Comparison of ENCODE assay signal across 1 cellular context in the genomic region with DNA sequence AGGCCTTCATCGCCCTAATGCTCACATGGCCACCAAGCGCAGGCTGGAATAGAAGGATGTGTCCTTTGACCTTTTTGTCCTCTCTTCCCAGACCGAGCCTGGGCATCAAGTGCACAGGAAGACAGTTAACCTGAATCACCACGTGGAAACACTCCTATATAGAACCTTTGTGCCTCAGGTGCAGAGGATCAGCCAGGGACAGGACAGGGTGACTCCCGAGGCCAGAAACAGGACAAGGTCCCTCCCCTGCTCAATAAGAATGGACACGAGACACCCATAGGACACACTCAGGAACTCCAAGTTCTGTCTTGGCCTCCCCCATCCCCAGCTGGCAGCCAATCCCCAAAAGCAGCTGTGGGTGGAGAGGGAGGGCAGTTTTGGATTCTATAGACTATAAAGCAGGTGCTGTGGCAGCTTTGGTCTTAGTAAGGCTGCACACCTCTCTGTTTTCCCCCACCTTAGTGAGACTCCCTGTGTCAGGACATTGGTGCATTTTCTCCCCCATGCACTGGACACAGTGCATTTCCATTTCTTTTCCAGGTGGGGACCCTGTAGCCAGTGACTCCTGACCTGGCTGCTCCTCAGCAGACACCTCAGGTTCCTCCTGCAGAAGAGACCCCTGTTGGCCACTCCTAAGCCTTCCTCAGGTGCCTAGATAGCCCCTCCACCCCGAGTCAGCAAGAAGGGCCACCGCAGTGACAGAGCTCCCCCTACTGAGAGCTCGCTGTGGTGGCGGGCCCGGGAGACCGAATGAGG.
TF ChIP-seq lines count a peak whose summit lies in the region.

No MANE protein-coding gene starts in this region.

TF ChIP-seq in HepG2, 621 proteins besides CTCF, POLR2A, EP300 and RAD21 (continued from another document and continues in another):
- TF ChIP-seq, protein P1, sequence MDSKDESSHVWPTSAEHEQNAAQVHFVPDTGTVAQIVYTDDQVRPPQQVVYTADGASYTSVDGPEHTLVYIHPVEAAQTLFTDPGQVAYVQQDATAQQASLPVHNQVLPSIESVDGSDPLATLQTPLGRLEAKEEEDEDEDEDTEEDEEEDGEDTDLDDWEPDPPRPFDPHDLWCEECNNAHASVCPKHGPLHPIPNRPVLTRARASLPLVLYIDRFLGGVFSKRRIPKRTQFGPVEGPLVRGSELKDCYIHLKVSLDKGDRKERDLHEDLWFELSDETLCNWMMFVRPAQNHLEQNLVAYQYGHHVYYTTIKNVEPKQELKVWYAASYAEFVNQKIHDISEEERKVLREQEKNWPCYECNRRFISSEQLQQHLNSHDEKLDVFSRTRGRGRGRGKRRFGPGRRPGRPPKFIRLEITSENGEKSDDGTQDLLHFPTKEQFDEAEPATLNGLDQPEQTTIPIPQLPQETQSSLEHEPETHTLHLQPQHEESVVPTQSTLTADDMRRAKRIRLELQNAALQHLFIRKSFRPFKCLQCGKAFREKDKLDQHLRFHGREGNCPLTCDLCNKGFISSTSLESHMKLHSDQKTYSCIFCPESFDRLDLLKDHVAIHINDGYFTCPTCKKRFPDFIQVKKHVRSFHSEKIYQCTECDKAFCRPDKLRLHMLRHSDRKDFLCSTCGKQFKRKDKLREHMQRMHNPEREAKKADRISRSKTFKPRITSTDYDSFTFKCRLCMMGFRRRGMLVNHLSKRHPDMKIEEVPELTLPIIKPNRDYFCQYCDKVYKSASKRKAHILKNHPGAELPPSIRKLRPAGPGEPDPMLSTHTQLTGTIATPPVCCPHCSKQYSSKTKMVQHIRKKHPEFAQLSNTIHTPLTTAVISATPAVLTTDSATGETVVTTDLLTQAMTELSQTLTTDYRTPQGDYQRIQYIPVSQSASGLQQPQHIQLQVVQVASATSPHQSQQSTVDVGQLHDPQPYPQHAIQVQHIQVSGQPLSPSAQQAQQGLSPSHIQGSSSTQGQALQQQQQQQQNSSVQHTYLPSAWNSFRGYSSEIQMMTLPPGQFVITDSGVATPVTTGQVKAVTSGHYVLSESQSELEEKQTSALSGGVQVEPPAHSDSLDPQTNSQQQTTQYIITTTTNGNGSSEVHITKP (CRISPR knock-in tag; IDR thresholded peaks at IDR 0.05; ENCODE audit: low read depth): 0 out of 2 replicates have a peak, but pooled peaks have one; percentile 12
- TF ChIP-seq ATF7-NPFF (CRISPR knock-in tag; IDR thresholded peaks at IDR 0.05; ENCODE audit: low read depth) (no peak), ZNF678 (CRISPR knock-in tag; IDR thresholded peaks at IDR 0.05) (no peak), IKZF4 (CRISPR knock-in tag; IDR thresholded peaks at IDR 0.05; ENCODE audit: borderline replicate concordance, low read depth, not compliant biosample characterization) (no peak), DBP (CRISPR knock-in tag; IDR thresholded peaks at IDR 0.05; ENCODE audit: not compliant biosample characterization) (no peak), ZNF337 (CRISPR knock-in tag; IDR thresholded peaks at IDR 0.05; ENCODE audit: borderline replicate concordance, low read depth) (no peak), ATF1 (CRISPR knock-in tag; IDR thresholded peaks at IDR 0.05) (no peak), NR1H2 (CRISPR knock-in tag; IDR thresholded peaks at IDR 0.05; ENCODE audit: borderline replicate concordance, low read depth) (no peak), SCMH1 (CRISPR knock-in tag; IDR thresholded peaks at IDR 0.05; ENCODE audit: borderline replicate concordance) (no peak), ZNF713 (CRISPR knock-in tag; IDR thresholded peaks at IDR 0.05) (no peak), ZNF510 (CRISPR knock-in tag; IDR thresholded peaks at IDR 0.05; ENCODE audit: low read depth) (no peak), ZBTB34 (CRISPR knock-in tag; IDR thresholded peaks at IDR 0.05) (no peak), THYN1 (CRISPR knock-in tag; IDR thresholded peaks at IDR 0.05; ENCODE audit: borderline replicate concordance, low read depth) (no peak), GPN1 (CRISPR knock-in tag; IDR thresholded peaks at IDR 0.05; ENCODE audit: borderline replicate concordance) (no peak), U2AF2 (IDR thresholded peaks at IDR 0.05; ENCODE audit: low read depth, low read length) (no peak), ZBTB33 (CRISPR knock-in tag; IDR thresholded peaks at IDR 0.05) (peak; percentile 75; the same call in 1 of the 2 replicates), ZNF142 (CRISPR knock-in tag; IDR thresholded peaks at IDR 0.05) (0 out of 2 replicates have a peak, but pooled peaks have one; percentile 47), ZNF7 (CRISPR knock-in tag; IDR thresholded peaks at IDR 0.05) (no peak), ZNF431 (CRISPR knock-in tag; IDR thresholded peaks at IDR 0.05; ENCODE audit: borderline replicate concordance, low read depth) (peak; percentile 40; the same call in 1 of the 2 replicates), ZNF33A (CRISPR knock-in tag; IDR thresholded peaks at IDR 0.05; ENCODE audit: borderline replicate concordance) (no peak), MIER3 (CRISPR knock-in tag; IDR thresholded peaks at IDR 0.05; ENCODE audit: borderline replicate concordance) (peak; percentile 70; the same call in 1 of the 2 replicates), ZNF552 (CRISPR knock-in tag; IDR thresholded peaks at IDR 0.05; ENCODE audit: borderline replicate concordance) (no peak; the same call in 1 of the 2 replicates), ZNF205 (CRISPR knock-in tag; IDR thresholded peaks at IDR 0.05) (peak; percentile 69; the same call in 1 of the 2 replicates), ZNF17 (CRISPR knock-in tag; IDR thresholded peaks at IDR 0.05) (no peak), ZNF253 (CRISPR knock-in tag; IDR thresholded peaks at IDR 0.05; ENCODE audit: borderline replicate concordance) (0 out of 2 replicates have a peak, but pooled peaks have one; percentile 59), SETDB1 (CRISPR knock-in tag; IDR thresholded peaks at IDR 0.05; ENCODE audit: borderline replicate concordance) (no peak), ZFP36L1 (CRISPR knock-in tag; IDR thresholded peaks at IDR 0.05) (no peak), ZNF878 (CRISPR knock-in tag; IDR thresholded peaks at IDR 0.05) (no peak), FOXP1 (IDR thresholded peaks at IDR 0.05) (no peak), FOXP1 (CRISPR knock-in tag; IDR thresholded peaks at IDR 0.05) (peak; percentile 41; the same call in 1 of the 2 replicates), ZBTB14 (CRISPR knock-in tag; IDR thresholded peaks at IDR 0.05) (no peak)
- TF ChIP-seq, protein P2, sequence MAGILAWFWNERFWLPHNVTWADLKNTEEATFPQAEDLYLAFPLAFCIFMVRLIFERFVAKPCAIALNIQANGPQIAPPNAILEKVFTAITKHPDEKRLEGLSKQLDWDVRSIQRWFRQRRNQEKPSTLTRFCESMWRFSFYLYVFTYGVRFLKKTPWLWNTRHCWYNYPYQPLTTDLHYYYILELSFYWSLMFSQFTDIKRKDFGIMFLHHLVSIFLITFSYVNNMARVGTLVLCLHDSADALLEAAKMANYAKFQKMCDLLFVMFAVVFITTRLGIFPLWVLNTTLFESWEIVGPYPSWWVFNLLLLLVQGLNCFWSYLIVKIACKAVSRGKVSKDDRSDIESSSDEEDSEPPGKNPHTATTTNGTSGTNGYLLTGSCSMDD (CRISPR knock-in tag; IDR thresholded peaks at IDR 0.05): no peak
- TF ChIP-seq, protein P3, sequence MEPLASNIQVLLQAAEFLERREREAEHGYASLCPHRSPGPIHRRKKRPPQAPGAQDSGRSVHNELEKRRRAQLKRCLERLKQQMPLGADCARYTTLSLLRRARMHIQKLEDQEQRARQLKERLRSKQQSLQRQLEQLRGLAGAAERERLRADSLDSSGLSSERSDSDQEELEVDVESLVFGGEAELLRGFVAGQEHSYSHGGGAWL (CRISPR knock-in tag; IDR thresholded peaks at IDR 0.05): peak; percentile 79; the same call in 1 of the 2 replicates
- TF ChIP-seq, protein P4, sequence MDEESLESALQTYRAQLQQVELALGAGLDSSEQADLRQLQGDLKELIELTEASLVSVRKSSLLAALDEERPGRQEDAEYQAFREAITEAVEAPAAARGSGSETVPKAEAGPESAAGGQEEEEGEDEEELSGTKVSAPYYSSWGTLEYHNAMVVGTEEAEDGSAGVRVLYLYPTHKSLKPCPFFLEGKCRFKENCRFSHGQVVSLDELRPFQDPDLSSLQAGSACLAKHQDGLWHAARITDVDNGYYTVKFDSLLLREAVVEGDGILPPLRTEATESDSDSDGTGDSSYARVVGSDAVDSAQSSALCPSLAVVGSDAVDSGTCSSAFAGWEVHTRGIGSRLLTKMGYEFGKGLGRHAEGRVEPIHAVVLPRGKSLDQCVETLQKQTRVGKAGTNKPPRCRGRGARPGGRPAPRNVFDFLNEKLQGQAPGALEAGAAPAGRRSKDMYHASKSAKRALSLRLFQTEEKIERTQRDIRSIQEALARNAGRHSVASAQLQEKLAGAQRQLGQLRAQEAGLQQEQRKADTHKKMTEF (CRISPR knock-in tag; IDR thresholded peaks at IDR 0.05): peak; percentile 87
